ENCODE assay signal across 8 cellular contexts in the genomic region with DNA sequence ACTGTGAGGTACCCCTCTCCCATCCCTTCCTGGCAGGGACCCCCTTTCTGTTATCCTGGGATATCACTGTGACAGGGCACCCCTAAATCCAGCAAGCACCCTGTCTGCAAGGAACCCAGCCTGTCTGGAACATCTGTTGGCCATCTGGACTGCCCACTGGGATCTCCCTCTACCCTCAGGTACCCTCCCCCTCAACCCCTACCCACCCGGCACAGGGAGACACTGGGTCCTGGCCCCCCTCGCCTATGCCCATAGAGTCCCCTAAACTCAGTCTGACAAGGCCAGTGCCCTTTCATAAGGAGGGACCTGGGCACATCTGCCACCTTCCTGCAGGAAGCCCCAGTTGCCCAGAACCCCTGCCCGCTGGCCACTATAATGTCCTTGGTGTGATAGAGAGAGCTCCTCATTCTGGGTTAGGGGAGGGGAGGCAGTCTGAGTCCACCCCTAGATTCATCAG. TPM values are rescaled to one million over a fixed set of nuclear protein-coding genes. Genes with fewer than 3 reads are reported as not detected.
DNase-seq lines count a peak whose midpoint lies in the region; ATAC-seq and TF ChIP-seq lines count a peak whose summit lies in the region.

No MANE protein-coding gene starts in this region.

- H3K4me2 ChIP-seq in mammary epithelial cell (ENCODE audit: insufficient read depth, low read depth, low read length) = peak overlapping the region; percentile 8

- H3K4me3 ChIP-seq in AG04450 (ENCODE audit: low read depth, low read length) (peak overlapping the region; percentile 38), HUES64 (ENCODE audit: low read length) (peak overlapping the region; percentile 52), mammary epithelial cell (replicated peaks in 1 of 3; ENCODE audit: insufficient read depth in 1 of 3, low read depth in 2 of 3, low read length in 3 of 3) (peak overlapping the region in 1 of 3 experiments; percentile 28), mucosa of rectum (ENCODE audit: low read length in 2 of 2) (peak overlapping the region; percentile 61 to 68)

- BruUV-seq in mammary epithelial cell (replicated peaks; lab: Mats Ljungman, UMichigan) = no TSS peak

- no peaks in the 10 kb centered on the region for H3K27me3 ChIP-seq in AG04450 (ENCODE audit: control insufficient read depth, insufficient read depth, low read length)
- no peaks in the 10 kb centered on the region for H3K27me3 ChIP-seq in HUES64 (ENCODE audit: insufficient read depth, low read length)
- no peaks in the 10 kb centered on the region for H3K27me3 ChIP-seq in mammary epithelial cell (ENCODE audit: insufficient read depth, low read length)
- H3K27me3 ChIP-seq in mucosa of rectum (ENCODE audit: control insufficient read depth in 2 of 2, insufficient read depth in 2 of 2, low read length in 2 of 2) = no peaks in the 10 kb centered on the region

- in situ Hi-C loops in mammary epithelial cell (cut with MboI; ENCODE audit: low sequenced_read_pairs in 2 of 2) = no loop called here

- no peaks in the 10 kb centered on the region for H4K20me1 ChIP-seq in mammary epithelial cell (ENCODE audit: insufficient read depth, low read length)

- CTCF ChIA-PET in AG04450 (lab: Charles Lee) = interaction anchor here (0.7 to 1.2 kb wide), 4 partner anchors 14 to 66 kb away, joined by 3 to 8 read pairs (median 4); partner anchors contain the start of gene CHMP2A
- CTCF ChIA-PET in mammary epithelial cell (lab: Charles Lee; ENCODE audit: low non-redundant PET) = interaction anchor here (0.7 kb wide), 1 partner anchor 46 kb away, joined by 3 read pairs; no protein-coding TSS in a partner anchor

- H3K4me1 ChIP-seq in HUES64 (ENCODE audit: insufficient read depth, low read length) = peaks cover 9% of the 10 kb centered on the region; the same call in 1 of the 2 replicates
- peaks cover 11% of the 10 kb centered on the region for H3K4me1 ChIP-seq in mammary epithelial cell (ENCODE audit: insufficient read depth, low read length)
- H3K4me1 ChIP-seq in mucosa of rectum (ENCODE audit: control insufficient read depth in 2 of 2, insufficient read depth in 2 of 2, low read length in 2 of 2) = peaks cover 40 to 44% of the 10 kb centered on the region in 2 donors

- WGBS in HUES64 = 76% methylated on average over 3 of the region's 3 CpGs
- 56% methylated on average over 3 of the region's 3 CpGs for WGBS in mammary epithelial cell (ENCODE audit: low coverage, missing lambda C conversion rate)

- intact Hi-C loops in mammary epithelial cell (cut with micrococcal nuclease) = no loop called here

- ATAC-seq in GM18519 (IDR thresholded peaks at IDR 0.05; ENCODE audit: low FRiP score, unreplicated experiment) = no peak

- dilution Hi-C loops in mammary epithelial cell (cut with HindIII; ENCODE audit: low sequenced_read_pairs) = loop anchor here (5.0 kb wide), 1 partner anchor 57 kb away; no protein-coding TSS in a partner anchor

- H3K79me2 ChIP-seq in mammary epithelial cell (ENCODE audit: insufficient read depth, low read length) = peaks cover 47% of the 10 kb centered on the region

- H3K9me3 ChIP-seq in AG04450 (ENCODE audit: control insufficient read depth, insufficient read depth, low read length) (no peaks in the 10 kb centered on the region; the same call in 1 of the 2 replicates), HUES64 (ENCODE audit: insufficient read depth, low read depth, low read length) (no peaks in the 10 kb centered on the region), mammary epithelial cell (replicated peaks; ENCODE audit: insufficient read depth, low read length) (no peaks in the 10 kb centered on the region), mucosa of rectum (ENCODE audit: control insufficient read depth in 2 of 2, low read length in 2 of 2) (no peaks in the 10 kb centered on the region)

- POLR2A ChIA-PET in AG04450 (lab: Yijun Ruan, JAX) = interaction anchor here (1.0 kb wide), 1 partner anchor 29 kb away, joined by 3 read pairs; the partner anchor contains the start of gene TRIM28

- no peak overlapping the region for H2AFZ ChIP-seq in mammary epithelial cell (ENCODE audit: low read depth, low read length)

- TF ChIP-seq CTCF in AG04450 (IDR thresholded peaks at IDR 0.05; ENCODE audit: low read depth, low read length) (no peak), mammary epithelial cell (conservative IDR thresholded peaks at IDR 0.05 in 1 of 2, IDR thresholded peaks at IDR 0.05 in 1 of 2; ENCODE audit: extremely low read depth in 1 of 2, insufficient read depth in 1 of 2, low read depth in 1 of 2, low read length in 2 of 2) (no peak)

- H3K27ac ChIP-seq in AG04450 (ENCODE audit: low read depth, low read length) (no peak overlapping the region), HUES64 (ENCODE audit: low read depth, low read length) (peak overlapping the region; percentile 59; the same call in 1 of the 2 replicates), mammary epithelial cell (ENCODE audit: insufficient read depth, low read depth, low read length) (no peak overlapping the region), mucosa of rectum (ENCODE audit: low read depth in 2 of 2, low read length in 2 of 2) (no peak overlapping the region)

- DNase-seq in AG04450 (ENCODE audit: low read depth, low spot score) (no peak), mammary epithelial cell (no peak), DMS79 treated with DMSO at 0.1 percent for 48 hours (lab: John Stamatoyannopoulos, UW) (no peak), NCI-H187 (lab: John Stamatoyannopoulos, UW) (no peak), activated gamma-delta T cell (lab: John Stamatoyannopoulos, UW) (no peak)

- peak overlapping the region; percentile 65 for H3K9ac ChIP-seq in HUES64 (ENCODE audit: low read depth, low read length)
- H3K9ac ChIP-seq in mammary epithelial cell (ENCODE audit: insufficient read depth, low read length) = no peak overlapping the region
- peak overlapping the region; percentile 16 to 47 for H3K9ac ChIP-seq in mucosa of rectum (ENCODE audit: low read depth in 1 of 2, low read length in 2 of 2)

- H3K36me3 ChIP-seq in HUES64 (ENCODE audit: insufficient read depth, low read length) = peaks cover 3% of the 10 kb centered on the region; the same call in 1 of the 2 replicates
- no peaks in the 10 kb centered on the region for H3K36me3 ChIP-seq in mammary epithelial cell (ENCODE audit: insufficient read depth, low read length)
- H3K36me3 ChIP-seq in mucosa of rectum (ENCODE audit: control insufficient read depth in 2 of 2, insufficient read depth in 2 of 2, low read length in 2 of 2) = peaks cover 11 to 13% of the 10 kb centered on the region in 2 donors

RNA-seq across cellular contexts. Expression of gene SLC27A5, which starts 2.8 kb away (rescaled TPM):
- 7.4 and 9.8 TPM in 2 replicates for polyA plus RNA-seq in AG04450 (2011; rRNA removed)
- polyA minus RNA-seq in AG04450 (2011; rRNA and poly(A)+ RNA removed) = 4.7 and 8.0 TPM in 2 replicates
- polyA plus RNA-seq in HUES64 (2013, experiment 1 of 2) = 12.0 TPM
- 10.6 TPM for polyA plus RNA-seq in HUES64 (2013, experiment 2 of 2)
- 10 to 100 TPM in 1 of 2 donors, 1 to 10 TPM in 1; 4.5 to 12.6 TPM for total RNA-seq in mammary epithelial cell
- polyA plus RNA-seq in mammary epithelial cell = 24.7 TPM
- 34.1 TPM for polyA minus RNA-seq in mammary epithelial cell

RNA-seq across cellular contexts. Expression of gene ZBTB45, which starts 5.0 kb away (rescaled TPM):
- polyA plus RNA-seq in AG04450 (2011; rRNA removed) (4.2 and 6.8 TPM in 2 replicates), mammary epithelial cell (8.5 TPM)
- polyA minus RNA-seq in AG04450 (2011; rRNA and poly(A)+ RNA removed) = 3.1 and 4.0 TPM in 2 replicates
- 15.2 TPM for polyA plus RNA-seq in HUES64 (2013, experiment 1 of 2)
- 17.4 TPM for polyA plus RNA-seq in HUES64 (2013, experiment 2 of 2)
- total RNA-seq in mammary epithelial cell = 10 to 100 TPM in 1 of 2 donors, 1 to 10 TPM in 1; 8.2 to 14.1 TPM
- 4.0 TPM for polyA minus RNA-seq in mammary epithelial cell

RNA-seq across cellular contexts. Expression of gene TRIM28, which starts 29.3 kb away (rescaled TPM):
- 313 and 413 TPM in 2 replicates for polyA plus RNA-seq in AG04450 (2011; rRNA removed)
- 910 and 1,220 TPM in 2 replicates for polyA minus RNA-seq in AG04450 (2011; rRNA and poly(A)+ RNA removed)
- 815 TPM for polyA plus RNA-seq in HUES64 (2013, experiment 1 of 2)
- polyA plus RNA-seq in HUES64 (2013, experiment 2 of 2) = 757 TPM
- total RNA-seq in mammary epithelial cell = 100 to 1,000 TPM; 180 to 331 TPM
- polyA plus RNA-seq in mammary epithelial cell = 386 TPM
- 1,355 TPM for polyA minus RNA-seq in mammary epithelial cell

RNA-seq across cellular contexts. Expression of gene ZNF446, which starts 38.4 kb away (rescaled TPM):
- 3.7 and 5.2 TPM in 2 replicates for polyA plus RNA-seq in AG04450 (2011; rRNA removed)
- polyA minus RNA-seq in AG04450 (2011; rRNA and poly(A)+ RNA removed) = 4.3 and 5.4 TPM in 2 replicates
- 3.8 TPM for polyA plus RNA-seq in HUES64 (2013, experiment 1 of 2)
- polyA plus RNA-seq in HUES64 (2013, experiment 2 of 2) = 4.9 TPM
- total RNA-seq in mammary epithelial cell = 1 to 10 TPM; 6.1 to 9.3 TPM
- 4.5 TPM for polyA plus RNA-seq in mammary epithelial cell
- 6.6 TPM for polyA minus RNA-seq in mammary epithelial cell

RNA-seq across cellular contexts. Expression of gene CHMP2A, which starts 40.3 kb away (rescaled TPM):
- polyA plus RNA-seq in AG04450 (2011; rRNA removed) (173 and 181 TPM in 2 replicates), mammary epithelial cell (161 TPM)
- 153 and 170 TPM in 2 replicates for polyA minus RNA-seq in AG04450 (2011; rRNA and poly(A)+ RNA removed)
- 60.7 TPM for polyA plus RNA-seq in HUES64 (2013, experiment 1 of 2)
- 80.1 TPM for polyA plus RNA-seq in HUES64 (2013, experiment 2 of 2)
- total RNA-seq in mammary epithelial cell = 100 to 1,000 TPM in 1 of 2 donors, 10 to 100 TPM in 1; 74.2 to 107 TPM
- 111 TPM for polyA minus RNA-seq in mammary epithelial cell
